Comparison of ENCODE assay signal across 8 cellular contexts in the genomic region with DNA sequence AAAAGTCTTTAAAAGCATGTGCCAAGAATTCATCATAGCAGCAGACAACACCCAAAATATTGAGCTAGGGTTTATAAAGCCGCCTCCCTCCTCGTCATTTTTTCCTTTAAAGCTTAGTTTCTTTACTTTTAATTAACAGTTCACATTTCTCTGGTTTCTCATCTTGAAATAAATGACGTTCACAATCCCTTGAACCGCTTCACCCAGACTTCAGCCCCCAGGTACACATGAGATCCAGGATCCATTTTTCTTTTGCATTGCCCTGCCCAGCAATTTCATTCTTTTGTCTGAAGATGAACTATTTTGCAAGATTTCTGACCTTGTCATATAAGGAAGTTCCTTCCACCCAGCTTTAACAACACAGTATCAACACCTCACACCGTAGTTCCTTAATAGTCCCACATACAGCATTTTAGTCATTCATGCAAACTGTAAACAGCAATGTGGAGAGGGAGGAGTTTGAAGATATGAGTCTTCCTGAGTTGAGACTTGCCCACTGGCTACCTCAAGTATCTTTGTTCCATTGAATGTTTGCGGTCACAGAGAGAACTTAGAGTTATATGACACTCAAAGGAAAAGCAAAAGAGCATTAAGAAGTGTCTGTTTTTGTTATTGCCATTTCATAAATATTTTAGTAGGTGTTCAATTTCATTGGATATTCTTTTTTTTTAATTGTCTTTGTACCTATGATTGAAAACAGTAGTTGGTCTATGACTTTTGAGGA. TPM values are rescaled to one million over a fixed set of nuclear protein-coding genes. Genes with fewer than 3 reads are reported as not detected.
DNase-seq lines count a peak whose midpoint lies in the region; ATAC-seq and TF ChIP-seq lines count a peak whose summit lies in the region.

No MANE protein-coding gene starts in this region.

- peak overlapping the region; percentile 99 for H3K27ac Mint-ChIP-seq in T-helper 17 cell
- peak overlapping the region; percentile 84 for H3K27ac Mint-ChIP-seq in stimulated activated effector memory CD8-positive, alpha-beta T cell treated with anti-CD3 and anti-CD28 coated beads, Interleukin-12 subunit alpha, Interleukin-12 subunit beta, amount 100 ng/mL, for 72 hours

- TF ChIP-seq CTCF in fibroblast of the aortic adventitia (IDR thresholded peaks at IDR 0.05; ENCODE audit: insufficient read depth, low read length): no peak

- peak; percentile 61 for ATAC-seq in T-helper 17 cell
- ATAC-seq in stimulated activated effector memory CD8-positive, alpha-beta T cell treated with anti-CD3 and anti-CD28 coated beads, Interleukin-12 subunit alpha, Interleukin-12 subunit beta, amount 100 ng/mL, for 72 hours: peak; percentile 91

- peak; percentile 13 for DNase-seq in NCI-H2171 treated with DMSO at 0.1 percent for 48 hours (lab: John Stamatoyannopoulos, UW)
- no peak for DNase-seq in NCI-H2171 (lab: John Stamatoyannopoulos, UW)
- DNase-seq in T-helper 17 cell: no peak
- DNase-seq in fibroblast of the aortic adventitia (ENCODE audit: low read depth): peak; percentile 36
- DNase-seq in stimulated activated effector memory CD8-positive, alpha-beta T cell treated with anti-CD3 and anti-CD28 coated beads, Interleukin-12 subunit alpha, Interleukin-12 subunit beta, amount 100 ng/mL, for 72 hours (ENCODE audit: low spot score in 2 of 2): peak in 1 of 2 donors; percentile 52
- DNase-seq in NK-92 (lab: John Stamatoyannopoulos, UW; ENCODE audit: unreplicated experiment): no peak
- DNase-seq in NCI-H774 (lab: John Stamatoyannopoulos, UW): no peak
- DNase-seq in stimulated activated CD4-positive, alpha-beta T cell treated with anti-CD3 and anti-CD28 coated beads, Interleukin-15, amount 100 ng/mL, for 24 hours: no peak

- H3K4me3 Mint-ChIP-seq in T-helper 17 cell: peak overlapping the region; percentile 85
- H3K4me3 Mint-ChIP-seq in stimulated activated effector memory CD8-positive, alpha-beta T cell treated with anti-CD3 and anti-CD28 coated beads, Interleukin-12 subunit alpha, Interleukin-12 subunit beta, amount 100 ng/mL, for 72 hours: peak overlapping the region; percentile 72

- peaks cover 44% of the 10 kb centered on the region for H3K4me1 Mint-ChIP-seq in T-helper 17 cell
- H3K4me1 Mint-ChIP-seq in stimulated activated effector memory CD8-positive, alpha-beta T cell treated with anti-CD3 and anti-CD28 coated beads, Interleukin-12 subunit alpha, Interleukin-12 subunit beta, amount 100 ng/mL, for 72 hours: peaks cover 45% of the 10 kb centered on the region

- H3K4me3 ChIP-seq in fibroblast of the aortic adventitia (ENCODE audit: low read depth, low read length): no peak overlapping the region

- H3K27me3 Mint-ChIP-seq in T-helper 17 cell: no peaks in the 10 kb centered on the region

- no peaks in the 10 kb centered on the region for H3K9me3 ChIP-seq in T-helper 17 cell (ENCODE audit: control insufficient read depth, low read length, poor library complexity, severe bottlenecking)

- H3K9me3 Mint-ChIP-seq in stimulated activated effector memory CD8-positive, alpha-beta T cell treated with anti-CD3 and anti-CD28 coated beads, Interleukin-12 subunit alpha, Interleukin-12 subunit beta, amount 100 ng/mL, for 72 hours: no peaks in the 10 kb centered on the region

- H3K36me3 Mint-ChIP-seq in T-helper 17 cell (ENCODE audit: low read depth): no peaks in the 10 kb centered on the region
- H3K36me3 Mint-ChIP-seq in stimulated activated effector memory CD8-positive, alpha-beta T cell treated with anti-CD3 and anti-CD28 coated beads, Interleukin-12 subunit alpha, Interleukin-12 subunit beta, amount 100 ng/mL, for 72 hours: peaks cover 12% of the 10 kb centered on the region

RNA-seq across cellular contexts. Expression of a gene that starts 35.3 kb away (rescaled TPM):
- total RNA-seq in T-helper 17 cell: 10 to 100 TPM; 82.2 to 89.8 TPM
- 99.6 and 108 TPM in 2 replicates for total RNA-seq in fibroblast of the aortic adventitia (ENCODE audit: low replicate concordance)

RNA-seq across cellular contexts. Expression of a gene that starts 58.8 kb away (rescaled TPM):
- total RNA-seq in T-helper 17 cell: 10 to 100 TPM; 13.4 to 16.2 TPM
- total RNA-seq in fibroblast of the aortic adventitia (ENCODE audit: low replicate concordance): 20.9 and 29.5 TPM in 2 replicates

Comparison
In these comparisons a context has a peak if more than half of its experiments do, and no peak if none do; other contexts are left out.
1. DNase-seq: peak in NCI-H2171 treated with DMSO at 0.1 percent for 48 hours (single experiment) and fibroblast of the aortic adventitia (single experiment); none in NCI-H2171 (single experiment), T-helper 17 cell (0 of 3), NK-92 (single experiment), NCI-H774 (single experiment) and stimulated activated CD4-positive, alpha-beta T cell treated with anti-CD3 and anti-CD28 coated beads, Interleukin-15, amount 100 ng/mL, for 24 hours (single experiment).